In the genomic region with DNA sequence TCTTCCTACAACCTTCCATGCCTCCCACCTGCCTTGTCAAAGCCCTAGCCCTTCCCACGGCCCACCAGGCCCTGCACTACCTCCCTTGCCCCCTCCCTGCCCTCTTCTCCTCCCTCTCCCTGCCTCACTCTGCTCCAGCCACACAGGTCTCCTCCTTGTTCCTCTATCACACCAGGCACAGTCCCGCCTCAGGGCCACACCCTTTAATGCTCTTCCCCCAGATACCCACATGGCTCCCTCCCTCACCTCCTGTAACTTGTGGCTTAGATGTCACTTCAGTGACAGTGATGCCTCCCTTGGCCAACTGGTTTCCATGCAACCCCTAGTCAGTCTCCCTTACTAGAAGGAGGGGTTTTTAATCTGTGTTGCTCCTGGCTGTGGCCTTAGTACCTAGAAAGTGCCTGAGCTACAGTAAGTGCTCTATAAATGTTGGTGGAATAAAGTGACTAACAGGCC, we compare ENCODE assay signal across 10 cellular contexts. TPM values are rescaled to one million over a fixed set of nuclear protein-coding genes. Genes with fewer than 3 reads are reported as not detected.
DNase-seq lines count a peak whose midpoint lies in the region; ATAC-seq and TF ChIP-seq lines count a peak whose summit lies in the region.
"Had no signal": no experiment of that assay in that cellular context is flagged by ENCODE, and none has a peak within 500 bp of the region (broad histone marks: within the 10 kb centered on the region; RNA-seq: fewer than 3 reads in every experiment).

No MANE protein-coding gene starts in this region.

- peak overlapping the region; percentile 100 for H3K4me2 ChIP-seq in smooth muscle cell

- H3K9me3 Mint-ChIP-seq in activated CD4-positive, alpha-beta T cell treated with anti-CD3 and anti-CD28 coated beads, Interleukin-2, amount 10 ng/mL, durations not matched to agents 24 days and 14 days = no peaks in the 10 kb centered on the region
- no peaks in the 10 kb centered on the region for H3K9me3 Mint-ChIP-seq in endodermal cell

- peaks cover 2% of the 10 kb centered on the region for H3K27me3 Mint-ChIP-seq in activated CD4-positive, alpha-beta T cell treated with anti-CD3 and anti-CD28 coated beads, Interleukin-2, amount 10 ng/mL, durations not matched to agents 24 days and 14 days
- H3K27me3 Mint-ChIP-seq in endodermal cell (ENCODE audit: insufficient read depth) = peaks cover 7% of the 10 kb centered on the region

- H3K36me3 ChIP-seq in RWPE2 (ENCODE audit: low read depth) (peaks cover 8% of the 10 kb centered on the region), endodermal cell (ENCODE audit: control insufficient read depth, insufficient read depth, low read length) (peaks cover 10% of the 10 kb centered on the region), smooth muscle cell (ENCODE audit: low read depth) (no peaks in the 10 kb centered on the region), ascending aorta (peaks cover 21 to 42% of the 10 kb centered on the region in 2 donors)

- intact Hi-C loops in activated CD4-positive, alpha-beta T cell treated with anti-CD3 and anti-CD28 coated beads, Interleukin-2, amount 10 ng/mL, durations not matched to agents 24 days and 14 days (cut with micrococcal nuclease) = no loop called here
- intact Hi-C loops in ascending aorta (cut with DNase I) = loop anchor here (5.0 kb wide), 4 partner anchors 66 to 419 kb away; a partner anchor contains a TSS

- peaks cover 19% of the 10 kb centered on the region for H3K36me3 Mint-ChIP-seq in activated CD4-positive, alpha-beta T cell treated with anti-CD3 and anti-CD28 coated beads, Interleukin-2, amount 10 ng/mL, durations not matched to agents 24 days and 14 days (ENCODE audit: low read depth)
- peaks cover 17% of the 10 kb centered on the region for H3K36me3 Mint-ChIP-seq in endodermal cell (ENCODE audit: low read depth)

- no peaks in the 10 kb centered on the region for H3F3A ChIP-seq in smooth muscle cell (ENCODE audit: low read depth)

- H3K27me3 ChIP-seq in RWPE2 (ENCODE audit: insufficient read depth, poor library complexity, severe bottlenecking) (no peaks in the 10 kb centered on the region), endodermal cell (ENCODE audit: control insufficient read depth, insufficient read depth, low read length, poor library complexity, severe bottlenecking) (no peaks in the 10 kb centered on the region), smooth muscle cell (ENCODE audit: low read depth) (no peaks in the 10 kb centered on the region), ascending aorta (no peaks in the 10 kb centered on the region)

- H3K79me2 ChIP-seq in smooth muscle cell (ENCODE audit: low read depth) = peaks cover 13% of the 10 kb centered on the region

- no peak overlapping the region for H3K4me3 ChIP-seq in RWPE2 (ENCODE audit: severe bottlenecking)
- H3K4me3 ChIP-seq in endodermal cell (ENCODE audit: low read length) = no peak overlapping the region
- peak overlapping the region; percentile 96 for H3K4me3 ChIP-seq in smooth muscle cell
- H3K4me3 ChIP-seq in ascending aorta = peak overlapping the region in 1 of 2 donors; percentile 96

- peaks cover 12% of the 10 kb centered on the region for H4K20me1 ChIP-seq in smooth muscle cell (ENCODE audit: low read depth)

- 87 to 100% methylated on average over 2 of the region's 2 CpGs for WGBS in endodermal cell (ENCODE audit: insufficient coverage in 1 of 2, insufficient read length in 1 of 2), 2 experiments
- WGBS in smooth muscle cell (ENCODE audit: low lambda C conversion rate) = 100% methylated on average over 1 of the region's 2 CpGs

- no peak overlapping the region for H2AFZ ChIP-seq in smooth muscle cell (ENCODE audit: low read depth)

- H3K27ac ChIP-seq in RWPE2 (ENCODE audit: poor library complexity, severe bottlenecking) = peak overlapping the region; percentile 52
- H3K27ac ChIP-seq in endodermal cell (ENCODE audit: low read depth, low read length) = no peak overlapping the region
- H3K27ac ChIP-seq in smooth muscle cell (ENCODE audit: low read depth) = no peak overlapping the region
- H3K27ac ChIP-seq in ascending aorta = no peak overlapping the region

- H3K9ac ChIP-seq in endodermal cell (ENCODE audit: extremely low read depth, low read length, poor library complexity, severe bottlenecking) (no peak overlapping the region), smooth muscle cell (ENCODE audit: low read depth) (no peak overlapping the region)

- peak overlapping the region; percentile 99 for H3K4me3 Mint-ChIP-seq in activated CD4-positive, alpha-beta T cell treated with anti-CD3 and anti-CD28 coated beads, Interleukin-2, amount 10 ng/mL, durations not matched to agents 24 days and 14 days
- H3K4me3 Mint-ChIP-seq in endodermal cell = peak overlapping the region; percentile 96

- H3K4me1 Mint-ChIP-seq in activated CD4-positive, alpha-beta T cell treated with anti-CD3 and anti-CD28 coated beads, Interleukin-2, amount 10 ng/mL, durations not matched to agents 24 days and 14 days = peaks cover 35% of the 10 kb centered on the region
- peaks cover 1% of the 10 kb centered on the region for H3K4me1 Mint-ChIP-seq in endodermal cell

- ATAC-seq in RWPE2 (ENCODE audit: low read depth) (no peak), HG02678 (IDR thresholded peaks at IDR 0.05; ENCODE audit: unreplicated experiment) (no peak)

- TF ChIP-seq CTCF in RWPE2 (IDR thresholded peaks at IDR 0.05; ENCODE audit: poor library complexity, severe bottlenecking) = no peak
- no peak for TF ChIP-seq CTCF in endodermal cell (conservative IDR thresholded peaks at IDR 0.05)
- TF ChIP-seq CTCF in smooth muscle cell (IDR thresholded peaks at IDR 0.05; ENCODE audit: borderline replicate concordance, insufficient read depth, poor library complexity, severe bottlenecking) = no peak
- TF ChIP-seq CTCF in ascending aorta (IDR thresholded peaks at IDR 0.05) = no peak

- DNase-seq in activated CD4-positive, alpha-beta T cell treated with anti-CD3 and anti-CD28 coated beads, Interleukin-2, amount 10 ng/mL, durations not matched to agents 24 days and 14 days = peak; percentile 67
- no peak for DNase-seq in activated CD4-positive, alpha-beta T cell treated with anti-CD3 and anti-CD28 coated beads, Interleukin-2, amount 50 U/mL, for 1 hour
- DNase-seq in RWPE2 (ENCODE audit: low spot score) (no peak), endodermal cell (peak; percentile 38), smooth muscle cell (lab: John Stamatoyannopoulos, UW; ENCODE audit: unreplicated experiment) (no peak), cortex of kidney (lab: John Stamatoyannopoulos, UW) (no peak), ascending aorta (ENCODE audit: low spot score in 2 of 2) (no peak)
- DNase-seq: NCI-H82 had no signal

- H3K27ac Mint-ChIP-seq in activated CD4-positive, alpha-beta T cell treated with anti-CD3 and anti-CD28 coated beads, Interleukin-2, amount 10 ng/mL, durations not matched to agents 24 days and 14 days = peak overlapping the region; percentile 50
- peak overlapping the region; percentile 55 for H3K27ac Mint-ChIP-seq in endodermal cell

- H3K9me3 ChIP-seq in RWPE2 (ENCODE audit: severe bottlenecking) (no peaks in the 10 kb centered on the region), endodermal cell (ENCODE audit: control insufficient read depth, low read length) (no peaks in the 10 kb centered on the region), smooth muscle cell (replicated peaks; ENCODE audit: low read depth) (no peaks in the 10 kb centered on the region), ascending aorta (no peaks in the 10 kb centered on the region)

- peaks cover 4% of the 10 kb centered on the region for H3K4me1 ChIP-seq in RWPE2 (ENCODE audit: insufficient read depth, poor library complexity, severe bottlenecking)
- no peaks in the 10 kb centered on the region for H3K4me1 ChIP-seq in endodermal cell (ENCODE audit: control insufficient read depth, insufficient read depth, low read length)
- peaks cover 5% of the 10 kb centered on the region for H3K4me1 ChIP-seq in smooth muscle cell (ENCODE audit: low read depth)
- peaks cover 12 to 14% of the 10 kb centered on the region in 2 donors for H3K4me1 ChIP-seq in ascending aorta

RNA-seq across cellular contexts. Expression of a gene that starts 1.3 kb away (rescaled TPM):
- total RNA-seq in activated CD4-positive, alpha-beta T cell treated with anti-CD3 and anti-CD28 coated beads, Interleukin-2, amount 10 ng/mL, durations not matched to agents 24 days and 14 days = 39.8 and 48.0 TPM in 2 replicates
- total RNA-seq in endodermal cell (10 to 100 TPM; 22.1 to 29.1 TPM), smooth muscle cell (14.2 and 14.5 TPM in 2 replicates), ascending aorta (5.9 TPM)
- polyA plus RNA-seq in endodermal cell (2013, experiment 1 of 2) = 21.4 TPM
- polyA plus RNA-seq in endodermal cell (2013, experiment 2 of 2) = 21.3 TPM
- polyA plus RNA-seq in smooth muscle cell = 9.2 and 9.4 TPM in 2 replicates

RNA-seq across cellular contexts. Expression of a gene that starts 1.4 kb away (rescaled TPM):
- total RNA-seq in activated CD4-positive, alpha-beta T cell treated with anti-CD3 and anti-CD28 coated beads, Interleukin-2, amount 10 ng/mL, durations not matched to agents 24 days and 14 days = 0.50 and 0.72 TPM in 2 replicates
- total RNA-seq in endodermal cell (1 to 10 TPM in 1 of 2 donors, under 1 TPM in 1; 0.77 to 2.0 TPM), smooth muscle cell (0.09 TPM in 1 of 2 replicates, not detected in the other), ascending aorta (not detected)
- 1.6 TPM for polyA plus RNA-seq in endodermal cell (2013, experiment 1 of 2)
- 1.1 TPM for polyA plus RNA-seq in endodermal cell (2013, experiment 2 of 2)
- polyA plus RNA-seq in smooth muscle cell = 0.70 and 1.5 TPM in 2 replicates

RNA-seq across cellular contexts. Expression of a gene that starts 27.6 kb away (rescaled TPM):
- 0.12 TPM in 1 of 2 replicates, not detected in the other for total RNA-seq in activated CD4-positive, alpha-beta T cell treated with anti-CD3 and anti-CD28 coated beads, Interleukin-2, amount 10 ng/mL, durations not matched to agents 24 days and 14 days
- total RNA-seq in endodermal cell = under 1 TPM; 0.26 to 0.31 TPM
- polyA plus RNA-seq in endodermal cell (2013, experiment 1 of 2) = 0.25 TPM
- not detected for polyA plus RNA-seq in endodermal cell (2013, experiment 2 of 2)
- total RNA-seq in smooth muscle cell = not detected in 2 replicates
- not detected in 2 replicates for polyA plus RNA-seq in smooth muscle cell
- total RNA-seq in ascending aorta = 2.8 TPM
- total RNA-seq: frontal cortex had no signal

RNA-seq across cellular contexts. Expression of a gene that starts 48.2 kb away (rescaled TPM):
- total RNA-seq in activated CD4-positive, alpha-beta T cell treated with anti-CD3 and anti-CD28 coated beads, Interleukin-2, amount 10 ng/mL, durations not matched to agents 24 days and 14 days = 44.0 and 45.0 TPM in 2 replicates
- total RNA-seq in endodermal cell (not detected), smooth muscle cell (0.18 and 0.40 TPM in 2 replicates), ascending aorta (not detected)
- polyA plus RNA-seq in endodermal cell (2013, experiment 1 of 2) = 0.25 TPM
- polyA plus RNA-seq in endodermal cell (2013, experiment 2 of 2) = 0.54 TPM
- polyA plus RNA-seq in smooth muscle cell = 3.3 and 3.9 TPM in 2 replicates
- total RNA-seq: frontal cortex had no signal

RNA-seq across cellular contexts. Expression of a gene that starts 57.2 kb away (rescaled TPM):
- total RNA-seq in activated CD4-positive, alpha-beta T cell treated with anti-CD3 and anti-CD28 coated beads, Interleukin-2, amount 10 ng/mL, durations not matched to agents 24 days and 14 days = 125 and 135 TPM in 2 replicates
- total RNA-seq in endodermal cell (100 to 1,000 TPM; 191 TPM), smooth muscle cell (79.1 and 90.1 TPM in 2 replicates), ascending aorta (155 TPM)
- 129 TPM for polyA plus RNA-seq in endodermal cell (2013, experiment 1 of 2)
- polyA plus RNA-seq in endodermal cell (2013, experiment 2 of 2) = 131 TPM
- 186 and 193 TPM in 2 replicates for polyA plus RNA-seq in smooth muscle cell

Comparison
In these comparisons a context has a peak if more than half of its experiments do, and no peak if none do; other contexts are left out.
1. DNase-seq: peak in activated CD4-positive, alpha-beta T cell treated with anti-CD3 and anti-CD28 coated beads, Interleukin-2, amount 10 ng/mL, durations not matched to agents 24 days and 14 days (single experiment) and endodermal cell (single experiment); none in activated CD4-positive, alpha-beta T cell treated with anti-CD3 and anti-CD28 coated beads, Interleukin-2, amount 50 U/mL, for 1 hour (single experiment), RWPE2 (single experiment), smooth muscle cell (single experiment), cortex of kidney (single experiment) and ascending aorta (0 of 2).